In genomic region chr4:98745372-98745771, GRCh38 we compare ENCODE assay signal across 9 cellular contexts.
A peak's percentile ranks its signal among the peaks of the same experiment; 100 is the strongest.
DNase-seq lines count a peak whose midpoint lies in the region; ATAC-seq and TF ChIP-seq lines count a peak whose summit lies in the region.
"Had no signal": no experiment of that assay in that cellular context is flagged by ENCODE, and none has a peak within 500 bp of the region (broad histone marks: within the 10 kb centered on the region; RNA-seq: fewer than 3 reads in every experiment).

No MANE protein-coding gene starts in this region.

- H4K20me1 ChIP-seq in smooth muscle cell (ENCODE audit: low read depth), result no peaks in the 10 kb centered on the region

- TF ChIP-seq CTCF in heart left ventricle (IDR thresholded peaks at IDR 0.05) (peak in 9 of 12 donors; percentile 8 to 42 (median 22)), right atrium auricular region (IDR thresholded peaks at IDR 0.05) (peak in 1 of 2 donors; percentile 44), smooth muscle cell (IDR thresholded peaks at IDR 0.05; ENCODE audit: borderline replicate concordance, insufficient read depth, poor library complexity, severe bottlenecking) (peak; percentile 20)

- H3K79me2 ChIP-seq in smooth muscle cell (ENCODE audit: low read depth), result no peaks in the 10 kb centered on the region

- H3F3A ChIP-seq in smooth muscle cell (ENCODE audit: low read depth), result no peaks in the 10 kb centered on the region

- H3K4me2 ChIP-seq in smooth muscle cell, result no peak overlapping the region

- peak in 3 of 4 donors; percentile 47 to 54 (median 51) for ATAC-seq in heart left ventricle
- no peak for ATAC-seq in GM18505 (IDR thresholded peaks at IDR 0.05; ENCODE audit: unreplicated experiment)

- 56 to 78% (median 69%) methylated on average over 3 of the region's 3 CpGs for WGBS in heart left ventricle, 4 donors
- 63% methylated on average over 3 of the region's 3 CpGs for WGBS in smooth muscle cell (ENCODE audit: low lambda C conversion rate)

- H3K36me3 ChIP-seq in heart left ventricle (no peaks in the 10 kb centered on the region), right atrium auricular region (no peaks in the 10 kb centered on the region), smooth muscle cell (ENCODE audit: low read depth) (no peaks in the 10 kb centered on the region)

- H3K4me3 ChIP-seq in heart left ventricle (no peak overlapping the region), right atrium auricular region (no peak overlapping the region), smooth muscle cell (no peak overlapping the region)

- H3K4me1 ChIP-seq in heart left ventricle, result no peaks in the 10 kb centered on the region
- H3K4me1 ChIP-seq in right atrium auricular region, result no peaks in the 10 kb centered on the region
- H3K4me1 ChIP-seq in smooth muscle cell (ENCODE audit: low read depth), result peaks cover 20% of the 10 kb centered on the region

- intact Hi-C loops in heart left ventricle (cut with DNase I), result loop anchor here in 1 of 10 donors (10.0 kb wide), 1 partner anchor 659 kb away; no protein-coding TSS in a partner anchor

- DNase-seq in heart left ventricle (no peak), right atrium auricular region (ENCODE audit: low spot score) (no peak), NCI-H460 (ENCODE audit: extremely low read depth, low read depth) (peak; percentile 33), cerebellum (ENCODE audit: low spot score) (peak; percentile 13), smooth muscle cell (lab: John Stamatoyannopoulos, UW; ENCODE audit: unreplicated experiment) (no peak), activated T-cell treated with anti-CD3 and anti-CD28 coated beads for 4 hours (no peak), DMS153 (lab: John Stamatoyannopoulos, UW) (no peak)
- DNase-seq: cortex of kidney had no signal

- no peak overlapping the region for H3K9ac ChIP-seq in smooth muscle cell (ENCODE audit: low read depth)

- H3K27ac ChIP-seq in heart left ventricle (no peak overlapping the region), right atrium auricular region (no peak overlapping the region), smooth muscle cell (ENCODE audit: low read depth) (no peak overlapping the region)

- TF ChIP-seq POLR2A in heart left ventricle (IDR thresholded peaks at IDR 0.05) (no peak), GM18505 (IDR thresholded peaks at IDR 0.05; ENCODE audit: borderline replicate concordance, extremely low read depth, insufficient read depth, insufficient read length) (no peak)

- H2AFZ ChIP-seq in smooth muscle cell (ENCODE audit: low read depth), result no peak overlapping the region

- H3K27me3 ChIP-seq in heart left ventricle, result no peaks in the 10 kb centered on the region
- no peaks in the 10 kb centered on the region for H3K27me3 ChIP-seq in right atrium auricular region
- H3K27me3 ChIP-seq in smooth muscle cell (ENCODE audit: low read depth), result no peaks in the 10 kb centered on the region

- H3K9me3 ChIP-seq in heart left ventricle, result no peaks in the 10 kb centered on the region
- no peaks in the 10 kb centered on the region for H3K9me3 ChIP-seq in right atrium auricular region
- no peaks in the 10 kb centered on the region for H3K9me3 ChIP-seq in smooth muscle cell (replicated peaks; ENCODE audit: low read depth)

Comparison
In these comparisons a context has a peak if more than half of its experiments do, and no peak if none do; other contexts are left out.
1. DNase-seq: peak in NCI-H460 (single experiment) and cerebellum (single experiment); none in heart left ventricle (0 of 5), right atrium auricular region (single experiment), smooth muscle cell (single experiment), activated T-cell treated with anti-CD3 and anti-CD28 coated beads for 4 hours (single experiment) and DMS153 (single experiment).